13 cellular contexts compared by ENCODE assay signal in the genomic region with DNA sequence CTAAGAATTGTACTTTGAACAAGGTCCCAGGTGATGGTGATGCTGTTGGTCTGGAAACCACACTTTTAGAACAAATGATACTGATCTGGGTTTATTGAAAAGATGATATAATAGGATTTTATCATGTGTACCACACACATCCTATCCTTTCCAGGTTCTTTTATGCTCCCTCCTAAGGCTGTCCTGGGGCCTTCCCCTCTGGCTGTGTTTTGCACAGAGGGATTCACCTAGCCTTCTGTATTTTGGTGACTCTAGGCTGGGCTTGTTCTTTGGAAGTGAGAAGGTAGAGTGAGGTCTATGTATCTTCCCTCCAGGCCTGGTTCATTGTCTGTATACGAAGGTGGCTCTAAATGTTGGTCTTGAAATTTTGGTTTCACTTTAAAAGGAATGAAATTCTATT. TPM values are rescaled to one million over a fixed set of nuclear protein-coding genes. Genes with fewer than 3 reads are reported as not detected.
DNase-seq lines count a peak whose midpoint lies in the region; ATAC-seq, FAIRE-seq and TF ChIP-seq lines count a peak whose summit lies in the region.
"Had no signal": no experiment of that assay in that cellular context is flagged by ENCODE, and none has a peak within 500 bp of the region (broad histone marks: within the 10 kb centered on the region; RNA-seq: fewer than 3 reads in every experiment).

No MANE protein-coding gene starts in this region.

- peak overlapping the region; percentile 41 for H3K27ac ChIP-seq in RWPE2 (ENCODE audit: poor library complexity, severe bottlenecking)
- peak overlapping the region; percentile 49 for H3K27ac ChIP-seq in keratinocyte (ENCODE audit: control insufficient read depth, insufficient read depth, low read length)
- H3K27ac ChIP-seq: KMS-11, VCaP had no signal

- H3K79me2 ChIP-seq in keratinocyte (ENCODE audit: control insufficient read depth, insufficient read depth, low read length): peaks cover 74% of the 10 kb centered on the region

- no peak overlapping the region for H3K4me3 ChIP-seq in RWPE2 (ENCODE audit: severe bottlenecking)
- peak overlapping the region in 2 of 3 experiments; percentile 26 to 29 for H3K4me3 ChIP-seq in keratinocyte (ENCODE audit: control insufficient read depth in 2 of 3, extremely low read depth in 1 of 3, insufficient read depth in 2 of 3, low read depth in 1 of 3, low read length in 3 of 3)

- no peak overlapping the region for H3K9ac ChIP-seq in keratinocyte (ENCODE audit: control insufficient read depth, extremely low read depth, insufficient read depth, low read length)
- H3K9ac ChIP-seq: KMS-11 had no signal

- ATAC-seq in RWPE2 (ENCODE audit: low read depth): no peak
- no peak for ATAC-seq in stimulated activated memory B cell treated with anti-CD40 and anti-IgM and Interleukin-4, amounts not matched to agents 10 μg/mL and 1 μg/mL and 100 μg/mL, for 72 hours

- peak overlapping the region; percentile 40 for H3K4me3 Mint-ChIP-seq in T-helper 1 cell treated with Interleukin-12 subunit alpha and Interleukin-12 subunit beta and Interleukin-4 antibody, amounts not matched to agents 30 μg/mL and 1 μg/mL, for 36 hours
- H3K4me3 Mint-ChIP-seq in stimulated activated memory B cell treated with anti-CD40 and anti-IgM and Interleukin-4, amounts not matched to agents 10 μg/mL and 1 μg/mL and 100 μg/mL, for 72 hours: no peak overlapping the region
- no peak overlapping the region for H3K4me3 Mint-ChIP-seq in nephron progenitor cell

- H3K36me3 ChIP-seq in RWPE2 (ENCODE audit: low read depth) (peaks cover 4% of the 10 kb centered on the region; the same call in 1 of the 2 replicates), keratinocyte (ENCODE audit: control insufficient read depth in 2 of 2, extremely low read depth in 1 of 2, insufficient read depth in 2 of 2, low read length in 2 of 2) (peaks cover 0 to 7% of the 10 kb centered on the region in 2 experiments)

- H3K27ac Mint-ChIP-seq in T-helper 1 cell treated with Interleukin-12 subunit alpha and Interleukin-12 subunit beta and Interleukin-4 antibody, amounts not matched to agents 30 μg/mL and 1 μg/mL, for 36 hours: peak overlapping the region; percentile 16
- peak overlapping the region; percentile 20 for H3K27ac Mint-ChIP-seq in stimulated activated memory B cell treated with anti-CD40 and anti-IgM and Interleukin-4, amounts not matched to agents 10 μg/mL and 1 μg/mL and 100 μg/mL, for 72 hours
- H3K27ac Mint-ChIP-seq in nephron progenitor cell: no peak overlapping the region

- H3K4me1 Mint-ChIP-seq in T-helper 1 cell treated with Interleukin-12 subunit alpha and Interleukin-12 subunit beta and Interleukin-4 antibody, amounts not matched to agents 30 μg/mL and 1 μg/mL, for 36 hours (ENCODE audit: low read depth): peaks cover 22% of the 10 kb centered on the region
- peaks cover 26% of the 10 kb centered on the region for H3K4me1 Mint-ChIP-seq in stimulated activated memory B cell treated with anti-CD40 and anti-IgM and Interleukin-4, amounts not matched to agents 10 μg/mL and 1 μg/mL and 100 μg/mL, for 72 hours
- no peaks in the 10 kb centered on the region for H3K4me1 Mint-ChIP-seq in nephron progenitor cell

- no peak for TF ChIP-seq CTCF in RWPE2 (IDR thresholded peaks at IDR 0.05; ENCODE audit: poor library complexity, severe bottlenecking)
- no peak for TF ChIP-seq CTCF in keratinocyte (optimal IDR thresholded peaks at IDR 0.05 in 1 of 3, IDR thresholded peaks at IDR 0.05 in 1 of 3, conservative IDR thresholded peaks at IDR 0.05 in 1 of 3; ENCODE audit: extremely low read depth in 1 of 3, insufficient read depth in 2 of 3, low read length in 3 of 3)
- no peak for TF ChIP-seq CTCF in nephron progenitor cell (IDR thresholded peaks at IDR 0.05)

- dilution Hi-C loops in keratinocyte (cut with MboI; ENCODE audit: extremely low pct_ligation_motif_present, low sequenced_read_pairs): no loop called here

- H3K4me1 ChIP-seq in RWPE2 (ENCODE audit: insufficient read depth, poor library complexity, severe bottlenecking) (peaks cover 18% of the 10 kb centered on the region), keratinocyte (ENCODE audit: control insufficient read depth, extremely low read depth, insufficient read depth, low read length) (peaks cover 30% of the 10 kb centered on the region)

- H2AFZ ChIP-seq in keratinocyte (ENCODE audit: control insufficient read depth, low read length): no peak overlapping the region

- peak overlapping the region; percentile 79 for H3K4me2 ChIP-seq in keratinocyte (ENCODE audit: control insufficient read depth, extremely low read depth, insufficient read depth, low read depth, low read length)
- H3K4me2 ChIP-seq: KMS-11 had no signal

- FAIRE-seq in keratinocyte (lab: Jason Lieb, UNC): no peak

- H3K9me3 ChIP-seq in RWPE2 (ENCODE audit: severe bottlenecking) (no peaks in the 10 kb centered on the region), keratinocyte (ENCODE audit: control insufficient read depth, low read depth, low read length) (no peaks in the 10 kb centered on the region)

- no peaks in the 10 kb centered on the region for H3K9me1 ChIP-seq in keratinocyte (ENCODE audit: control insufficient read depth, extremely low read depth, insufficient read depth, low read length)

- H3K9me3 Mint-ChIP-seq in T-helper 1 cell treated with Interleukin-12 subunit alpha and Interleukin-12 subunit beta and Interleukin-4 antibody, amounts not matched to agents 30 μg/mL and 1 μg/mL, for 36 hours: no peaks in the 10 kb centered on the region
- no peaks in the 10 kb centered on the region for H3K9me3 Mint-ChIP-seq in stimulated activated memory B cell treated with anti-CD40 and anti-IgM and Interleukin-4, amounts not matched to agents 10 μg/mL and 1 μg/mL and 100 μg/mL, for 72 hours
- H3K9me3 Mint-ChIP-seq in nephron progenitor cell: no peaks in the 10 kb centered on the region

- H3K27me3 Mint-ChIP-seq in T-helper 1 cell treated with Interleukin-12 subunit alpha and Interleukin-12 subunit beta and Interleukin-4 antibody, amounts not matched to agents 30 μg/mL and 1 μg/mL, for 36 hours (ENCODE audit: low read depth): no peaks in the 10 kb centered on the region
- H3K27me3 Mint-ChIP-seq in stimulated activated memory B cell treated with anti-CD40 and anti-IgM and Interleukin-4, amounts not matched to agents 10 μg/mL and 1 μg/mL and 100 μg/mL, for 72 hours: no peaks in the 10 kb centered on the region
- peaks cover 5% of the 10 kb centered on the region for H3K27me3 Mint-ChIP-seq in nephron progenitor cell (ENCODE audit: low read depth, poor library complexity)

- H3K27me3 ChIP-seq in RWPE2 (ENCODE audit: insufficient read depth, poor library complexity, severe bottlenecking): no peaks in the 10 kb centered on the region
- no peaks in the 10 kb centered on the region for H3K27me3 ChIP-seq in keratinocyte (ENCODE audit: control insufficient read depth, extremely low read depth, insufficient read depth, low read length)

- DNase-seq in T-helper 1 cell (no peak), RWPE2 (ENCODE audit: low spot score) (no peak), keratinocyte (ENCODE audit: low read depth, low spot score) (no peak), SW 1271 (lab: John Stamatoyannopoulos, UW) (no peak), nephron progenitor cell (no peak)
- no peak for DNase-seq in effector CD8-positive, alpha-beta T cell (lab: John Stamatoyannopoulos, UW)
- DNase-seq: NCI-H226; RPMI8226; stimulated activated naive CD4-positive, alpha-beta T cell treated with Interleukin-2 at 50 U/mL for 16 hours had no signal

- no peaks in the 10 kb centered on the region for H4K20me1 ChIP-seq in keratinocyte (ENCODE audit: control insufficient read depth, extremely low read depth, insufficient read depth, low read length)

- peaks cover 11% of the 10 kb centered on the region for H3K36me3 Mint-ChIP-seq in T-helper 1 cell treated with Interleukin-12 subunit alpha and Interleukin-12 subunit beta and Interleukin-4 antibody, amounts not matched to agents 30 μg/mL and 1 μg/mL, for 36 hours (ENCODE audit: low read depth)
- H3K36me3 Mint-ChIP-seq in stimulated activated memory B cell treated with anti-CD40 and anti-IgM and Interleukin-4, amounts not matched to agents 10 μg/mL and 1 μg/mL and 100 μg/mL, for 72 hours: no peaks in the 10 kb centered on the region
- H3K36me3 Mint-ChIP-seq in nephron progenitor cell (ENCODE audit: low read depth): no peaks in the 10 kb centered on the region

RNA-seq across cellular contexts. Expression of a gene that starts 12.7 kb away (rescaled TPM):
- 143 to 268 TPM (median 209 TPM) in 3 replicates for polyA plus RNA-seq in keratinocyte
- 163 TPM for polyA plus RNA-seq in keratinocyte (2011; ENCODE audit: low read depth)
- 167 and 222 TPM in 2 replicates for polyA plus RNA-seq in keratinocyte (2011; cell fraction: cytosol; rRNA removed)
- polyA plus RNA-seq in keratinocyte (2011; cell fraction: nucleus; rRNA removed): 183 and 208 TPM in 2 replicates
- 149 and 191 TPM in 2 replicates for polyA plus RNA-seq in keratinocyte (2012; ENCODE audit: low replicate concordance)
- 152 to 289 TPM (median 216 TPM) in 3 replicates for polyA minus RNA-seq in keratinocyte
- 144 TPM for polyA minus RNA-seq in keratinocyte (2011; cell fraction: cytosol; rRNA and poly(A)+ RNA removed)
- 57.3 and 91.8 TPM in 2 replicates for polyA minus RNA-seq in keratinocyte (2011; cell fraction: nucleus; rRNA and poly(A)+ RNA removed)
